In genomic region chr2:197108758-197109157, GRCh38 we compare ENCODE assay signal across 11 cellular contexts.
DNase-seq lines count a peak whose midpoint lies in the region; ATAC-seq and TF ChIP-seq lines count a peak whose summit lies in the region.
"Had no signal": no experiment of that assay in that cellular context is flagged by ENCODE, and none has a peak within 500 bp of the region (broad histone marks: within the 10 kb centered on the region; RNA-seq: fewer than 3 reads in every experiment).

No MANE protein-coding gene starts in this region.

- no peaks in the 10 kb centered on the region for H3K9me3 Mint-ChIP-seq in activated CD4-positive, alpha-beta T cell treated with anti-CD3 and anti-CD28 coated beads, Interleukin-2, amount 10 ng/mL, durations not matched to agents 24 days and 14 days
- H3K9me3 Mint-ChIP-seq in CD4-positive, alpha-beta T cell: no peaks in the 10 kb centered on the region

- H3K4me3 ChIP-seq in esophagus squamous epithelium: no peak overlapping the region
- no peak overlapping the region for H3K4me3 ChIP-seq in upper lobe of right lung
- H3K4me3 ChIP-seq: lung had no signal

- ATAC-seq in upper lobe of right lung (peak; percentile 47), HG03520 (IDR thresholded peaks at IDR 0.05; ENCODE audit: unreplicated experiment) (no peak)
- no peak for ATAC-seq in CD4-positive, alpha-beta T cell (ENCODE audit: poor library complexity)

- H3K4me1 ChIP-seq in esophagus squamous epithelium: peaks cover 0 to 22% (median 7%) of the 10 kb centered on the region in 3 donors
- H3K4me1 ChIP-seq in upper lobe of right lung: peaks cover 27% of the 10 kb centered on the region

- TF ChIP-seq CTCF in esophagus squamous epithelium (IDR thresholded peaks at IDR 0.05) (no peak), upper lobe of right lung (IDR thresholded peaks at IDR 0.05) (no peak)
- no peak for TF ChIP-seq CTCF in CD4-positive, alpha-beta T cell (IDR thresholded peaks at IDR 0.05)

- H3K4me1 Mint-ChIP-seq in activated CD4-positive, alpha-beta T cell treated with anti-CD3 and anti-CD28 coated beads, Interleukin-2, amount 10 ng/mL, durations not matched to agents 24 days and 14 days: peaks cover 5% of the 10 kb centered on the region
- peaks cover 13% of the 10 kb centered on the region for H3K4me1 Mint-ChIP-seq in CD4-positive, alpha-beta T cell (ENCODE audit: low read depth)

- POLR2A ChIA-PET in CD4-positive, alpha-beta T cell (lab: Charles Lee): interaction anchor here (0.7 to 1.3 kb wide), 2 partner anchors 275 to 301 kb away, joined by 3 read pairs; no protein-coding TSS in a partner anchor

- H3K27ac Mint-ChIP-seq in activated CD4-positive, alpha-beta T cell treated with anti-CD3 and anti-CD28 coated beads, Interleukin-2, amount 10 ng/mL, durations not matched to agents 24 days and 14 days: no peak overlapping the region
- H3K27ac Mint-ChIP-seq in CD4-positive, alpha-beta T cell: no peak overlapping the region

- no peaks in the 10 kb centered on the region for H3K27me3 ChIP-seq in esophagus squamous epithelium
- H3K27me3 ChIP-seq in upper lobe of right lung: no peaks in the 10 kb centered on the region
- no peaks in the 10 kb centered on the region for H3K27me3 ChIP-seq in CD4-positive, alpha-beta T cell (ENCODE audit: control insufficient read depth, insufficient read depth, low read length)

- H3K27me3 Mint-ChIP-seq in activated CD4-positive, alpha-beta T cell treated with anti-CD3 and anti-CD28 coated beads, Interleukin-2, amount 10 ng/mL, durations not matched to agents 24 days and 14 days: no peaks in the 10 kb centered on the region
- no peaks in the 10 kb centered on the region for H3K27me3 Mint-ChIP-seq in CD4-positive, alpha-beta T cell

- H3K36me3 Mint-ChIP-seq in activated CD4-positive, alpha-beta T cell treated with anti-CD3 and anti-CD28 coated beads, Interleukin-2, amount 10 ng/mL, durations not matched to agents 24 days and 14 days (ENCODE audit: low read depth): peaks cover 34% of the 10 kb centered on the region
- H3K36me3 Mint-ChIP-seq in CD4-positive, alpha-beta T cell (ENCODE audit: low read depth): peaks cover 82% of the 10 kb centered on the region

- H3K36me3 ChIP-seq in esophagus squamous epithelium (no peaks in the 10 kb centered on the region), upper lobe of right lung (peaks cover 29% of the 10 kb centered on the region)

- 72 to 80% methylated on average over 3 to 4 of the region's 4 CpGs for WGBS in esophagus squamous epithelium, 2 donors

- H3K27ac ChIP-seq in esophagus squamous epithelium (peak overlapping the region in 3 of 4 donors; percentile 56 to 59 (median 58)), upper lobe of right lung (peak overlapping the region; percentile 80)
- H3K27ac ChIP-seq in CD4-positive, alpha-beta T cell (ENCODE audit: low read depth, low read length): no peak overlapping the region

- TF ChIP-seq POLR2A in esophagus squamous epithelium (IDR thresholded peaks at IDR 0.05): no peak

- intact Hi-C loops in activated CD4-positive, alpha-beta T cell treated with anti-CD3 and anti-CD28 coated beads, Interleukin-2, amount 10 ng/mL, durations not matched to agents 24 days and 14 days (cut with micrococcal nuclease): no loop called here
- intact Hi-C loops in esophagus squamous epithelium (cut with DNase I) (no loop called here), upper lobe of right lung (cut with DNase I) (no loop called here)
- intact Hi-C loops in CD4-positive, alpha-beta T cell (cut with DNase I, micrococcal nuclease): no loop called here

- DNase-seq in activated CD4-positive, alpha-beta T cell treated with anti-CD3 and anti-CD28 coated beads, Interleukin-2, amount 10 ng/mL, durations not matched to agents 24 days and 14 days: peak; percentile 49
- DNase-seq in activated CD4-positive, alpha-beta T cell treated with anti-CD3 and anti-CD28 coated beads, Interleukin-2, amount 50 U/mL, for 4 hours: no peak
- DNase-seq in esophagus squamous epithelium (lab: John Stamatoyannopoulos, UW): no peak
- peak; percentile 50 for DNase-seq in midbrain (lab: John Stamatoyannopoulos, UW)
- DNase-seq in upper lobe of right lung: no peak
- no peak for DNase-seq in CD4-positive, alpha-beta T cell
- DNase-seq in activated CD4-positive, alpha-beta T cell treated with anti-CD3 and anti-CD28 coated beads for 4 hours: no peak
- DNase-seq: central memory CD4-positive, alpha-beta T cell; NCI-H2081 had no signal

- no peak overlapping the region for H3K4me3 Mint-ChIP-seq in activated CD4-positive, alpha-beta T cell treated with anti-CD3 and anti-CD28 coated beads, Interleukin-2, amount 10 ng/mL, durations not matched to agents 24 days and 14 days
- no peak overlapping the region for H3K4me3 Mint-ChIP-seq in CD4-positive, alpha-beta T cell

- H3K9me3 ChIP-seq in esophagus squamous epithelium (no peaks in the 10 kb centered on the region), upper lobe of right lung (no peaks in the 10 kb centered on the region)
- H3K9me3 ChIP-seq in CD4-positive, alpha-beta T cell (ENCODE audit: control insufficient read depth, low read length): no peaks in the 10 kb centered on the region

- CTCF ChIA-PET in CD4-positive, alpha-beta T cell (lab: Charles Lee): interaction anchor here (1.3 to 1.8 kb wide), 2 partner anchors 10 to 60 kb away, joined by 7 read pairs; no protein-coding TSS in a partner anchor

Comparison
In these comparisons a context has a peak if more than half of its experiments do, and no peak if none do; other contexts are left out.
1. DNase-seq: peak in activated CD4-positive, alpha-beta T cell treated with anti-CD3 and anti-CD28 coated beads, Interleukin-2, amount 10 ng/mL, durations not matched to agents 24 days and 14 days (single experiment) and midbrain (single experiment); none in activated CD4-positive, alpha-beta T cell treated with anti-CD3 and anti-CD28 coated beads, Interleukin-2, amount 50 U/mL, for 4 hours (0 of 2), esophagus squamous epithelium (single experiment), upper lobe of right lung (single experiment), CD4-positive, alpha-beta T cell (0 of 10) and activated CD4-positive, alpha-beta T cell treated with anti-CD3 and anti-CD28 coated beads for 4 hours (0 of 2).